Comparison of ENCODE assay signal across 8 cellular contexts in genomic region chr12:70645494-70646317, GRCh38. TPM values are rescaled to one million over a fixed set of nuclear protein-coding genes. Genes with fewer than 3 reads are reported as not detected.
DNase-seq lines count a peak whose midpoint lies in the region; ATAC-seq and TF ChIP-seq lines count a peak whose summit lies in the region.

No MANE protein-coding gene starts in this region.

- H2AFZ ChIP-seq in mesenchymal stem cell (ENCODE audit: low read depth, low read length) = no peak overlapping the region

- no peaks in the 10 kb centered on the region for H3K27me3 ChIP-seq in MG63
- H3K27me3 ChIP-seq in mesenchymal stem cell (ENCODE audit: control insufficient read depth in 1 of 2, insufficient read depth in 1 of 2, low read length in 2 of 2) = no peaks in the 10 kb centered on the region
- H3K27me3 ChIP-seq in sigmoid colon = no peaks in the 10 kb centered on the region

- DNase-seq in AG04449 (ENCODE audit: low read depth, low spot score) (peak; percentile 50), MG63 (peak; percentile 86), dermis microvascular lymphatic vessel endothelial cell (ENCODE audit: low read depth in 2 of 2) (peak; percentile 90 to 98), mesenchymal stem cell (peak; percentile 70), sigmoid colon (no peak), putamen (ENCODE audit: low spot score) (no peak)

- CTCF ChIA-PET in AG04449 (lab: Yijun Ruan, JAX) = no interaction called here

- no peak overlapping the region for H2BK15ac ChIP-seq in mesenchymal stem cell (ENCODE audit: low read depth, poor library complexity, severe bottlenecking)

- peak overlapping the region; percentile 31 for H3K4me2 ChIP-seq in mesenchymal stem cell (ENCODE audit: low read length, poor library complexity, severe bottlenecking)

- H3K9me3 ChIP-seq in MG63 = no peaks in the 10 kb centered on the region
- no peaks in the 10 kb centered on the region for H3K9me3 ChIP-seq in mesenchymal stem cell (ENCODE audit: control insufficient read depth, low read length)
- H3K9me3 ChIP-seq in sigmoid colon = no peaks in the 10 kb centered on the region

- peak; percentile 84 for ATAC-seq in GM21619 (IDR thresholded peaks at IDR 0.05; ENCODE audit: unreplicated experiment)
- no peak for ATAC-seq in HG03571 (IDR thresholded peaks at IDR 0.05; ENCODE audit: unreplicated experiment)

- peak overlapping the region; percentile 29 for H4K8ac ChIP-seq in mesenchymal stem cell (ENCODE audit: low read length)

- H3K18ac ChIP-seq in mesenchymal stem cell (ENCODE audit: low read depth in 1 of 2, low read length in 2 of 2) = peak overlapping the region; percentile 65 to 76

- intact Hi-C loops in sigmoid colon (cut with DNase I) = no loop called here

- no peak overlapping the region for H4K91ac ChIP-seq in mesenchymal stem cell (ENCODE audit: low read length)

- H2AK5ac ChIP-seq in mesenchymal stem cell (ENCODE audit: low read length, severe bottlenecking) = peak overlapping the region; percentile 90

- H3K4me1 ChIP-seq in mesenchymal stem cell (ENCODE audit: control insufficient read depth, insufficient read depth, low read depth, low read length) (peaks cover 3% of the 10 kb centered on the region), sigmoid colon (peaks cover 0 to 4% (median 0%) of the 10 kb centered on the region in 4 donors)

- TF ChIP-seq POLR2A in sigmoid colon (IDR thresholded peaks at IDR 0.05) = no peak

- H2BK5ac ChIP-seq in mesenchymal stem cell (ENCODE audit: low read depth, low read length, poor library complexity, severe bottlenecking) = peak overlapping the region; percentile 36

- no peak for TF ChIP-seq EP300 in sigmoid colon (IDR thresholded peaks at IDR 0.05)

- H3K4me3 ChIP-seq in AG04449 (ENCODE audit: low read depth, low read length) (no peak overlapping the region), MG63 (no peak overlapping the region), mesenchymal stem cell (ENCODE audit: insufficient read depth in 1 of 2, low read depth in 1 of 2, low read length in 2 of 2) (peak overlapping the region in 1 of 2 experiments; percentile 55), sigmoid colon (no peak overlapping the region)

- H2BK120ac ChIP-seq in mesenchymal stem cell (ENCODE audit: low read depth, low read length) = no peak overlapping the region

- H2BK12ac ChIP-seq in mesenchymal stem cell (ENCODE audit: low read length in 2 of 2) = peak overlapping the region; percentile 80 to 89

- no peak overlapping the region for H3K23ac ChIP-seq in mesenchymal stem cell (ENCODE audit: low read length in 2 of 2)

- H3K27ac ChIP-seq in mesenchymal stem cell (ENCODE audit: low read length, poor library complexity, severe bottlenecking) (peak overlapping the region; percentile 94), sigmoid colon (peak overlapping the region in 1 of 4 donors; percentile 27)

- no peaks in the 10 kb centered on the region for H3K36me3 ChIP-seq in MG63
- H3K36me3 ChIP-seq in mesenchymal stem cell (ENCODE audit: control insufficient read depth in 1 of 2, insufficient read depth in 2 of 2, low read depth in 1 of 2, low read length in 2 of 2) = no peaks in the 10 kb centered on the region
- no peaks in the 10 kb centered on the region for H3K36me3 ChIP-seq in sigmoid colon

- 13% methylated on average over 9 of the region's 10 CpGs for WGBS in mesenchymal stem cell
- WGBS in sigmoid colon, 2 donors = 6 to 23% methylated on average over 10 of the region's 10 CpGs

- H3K9ac ChIP-seq in mesenchymal stem cell (ENCODE audit: low read length) = peak overlapping the region; percentile 73

- H3K14ac ChIP-seq in mesenchymal stem cell (ENCODE audit: low read length in 2 of 2) = no peak overlapping the region

- H3K79me1 ChIP-seq in mesenchymal stem cell (replicated peaks; ENCODE audit: low read length, poor library complexity, severe bottlenecking) = no peaks in the 10 kb centered on the region

- no peak for TF ChIP-seq CTCF in AG04449 (IDR thresholded peaks at IDR 0.05; ENCODE audit: insufficient read depth, low read length, missing control alignments)
- no peak for TF ChIP-seq CTCF in sigmoid colon (IDR thresholded peaks at IDR 0.05)

- no peak overlapping the region for H3K4ac ChIP-seq in mesenchymal stem cell (ENCODE audit: low read depth in 1 of 2, low read length in 2 of 2)

- POLR2A ChIA-PET in AG04449 (lab: Yijun Ruan, JAX) = no interaction called here

RNA-seq across cellular contexts. Expression of gene PTPRB, which starts 8.5 kb away (rescaled TPM):
- 0.27 and 1.1 TPM in 2 replicates for total RNA-seq in MG63 (2014; rRNA removed; shearing (Covaris generic); ENCODE audit: low replicate concordance)
- total RNA-seq in dermis microvascular lymphatic vessel endothelial cell (73.6 and 113 TPM in 2 replicates), sigmoid colon (10 to 100 TPM; 15.8 to 31.9 (median 18.7) TPM)
- polyA plus RNA-seq in mesenchymal stem cell (2013, experiment 1 of 2) = 0.19 TPM
- polyA plus RNA-seq in mesenchymal stem cell (2013, experiment 2 of 2) = 0.14 TPM
- polyA plus RNA-seq in sigmoid colon = 1 to 10 TPM; 1.6 to 7.9 (median 1.8) TPM

Comparison
In these comparisons a context has a peak if more than half of its experiments do, and no peak if none do; other contexts are left out.
1. DNase-seq: peak in AG04449 (single experiment), MG63 (single experiment), dermis microvascular lymphatic vessel endothelial cell (2 of 2) and mesenchymal stem cell (single experiment); none in sigmoid colon (single experiment) and putamen (single experiment).